In the genomic region with DNA sequence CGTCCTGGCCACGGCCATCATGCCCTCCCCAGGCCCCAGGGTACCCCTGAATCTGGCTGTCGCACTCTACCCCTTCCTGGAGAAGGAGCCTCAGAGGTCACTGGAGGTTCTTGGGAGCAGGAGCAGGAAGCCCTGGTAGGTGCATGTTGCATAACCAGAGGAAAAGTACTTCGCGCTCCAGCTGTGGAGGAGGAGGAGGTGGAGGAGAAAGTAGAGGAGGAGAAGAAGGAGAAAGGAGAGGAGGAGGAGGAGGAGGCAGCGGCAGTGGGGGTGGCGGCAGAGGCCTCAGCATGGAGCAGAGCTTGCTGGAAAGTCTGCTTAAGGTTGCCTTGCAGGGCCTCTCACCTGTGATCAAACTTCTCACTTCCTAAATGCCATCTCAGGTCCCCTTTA, we compare ENCODE assay signal across 11 cellular contexts.
A peak's percentile ranks its signal among the peaks of the same experiment; 100 is the strongest.
DNase-seq lines count a peak whose midpoint lies in the region; ATAC-seq, FAIRE-seq and TF ChIP-seq lines count a peak whose summit lies in the region.
"Had no signal": no experiment of that assay in that cellular context is flagged by ENCODE, and none has a peak within 500 bp of the region (broad histone marks: within the 10 kb centered on the region; RNA-seq: fewer than 3 reads in every experiment).

No MANE protein-coding gene starts in this region.

- H3K4me1 ChIP-seq in left lung (peaks cover 31 to 52% of the 10 kb centered on the region in 2 donors), subcutaneous abdominal adipose tissue (ENCODE audit: control insufficient read depth in 5 of 5, insufficient read depth in 5 of 5, low read length in 5 of 5) (peaks cover 6 to 47% (median 31%) of the 10 kb centered on the region in 5 donors)

- DNase-seq in KBM-7: peak; percentile 29
- no peak for DNase-seq in left lung
- DNase-seq in urothelium cell line (ENCODE audit: low spot score): no peak
- DNase-seq in T-cell: no peak
- no peak for DNase-seq in SKM-1 (lab: John Stamatoyannopoulos, UW; ENCODE audit: unreplicated experiment)
- no peak for DNase-seq in dedifferentiated amniotic fluid mesenchymal stem cell (ENCODE audit: extremely low spot score)
- DNase-seq: NCI-H748 treated with DMSO at 0.1 percent for 48 hours had no signal

- peak overlapping the region in 2 of 5 experiments; percentile 35 to 72 for H3K4me3 Mint-ChIP-seq in brain
- peak overlapping the region in 1 of 3 donors; percentile 16 for H3K4me3 Mint-ChIP-seq in T-cell
- H3K4me3 Mint-ChIP-seq: IgD-negative memory B cell had no signal

- H3K27ac ChIP-seq in left lung (peak overlapping the region; percentile 40 to 72), subcutaneous abdominal adipose tissue (ENCODE audit: low read depth, low read length) (no peak overlapping the region)

- FAIRE-seq in urothelium cell line (lab: Jason Lieb, UNC): no peak

- in situ Hi-C loops in KBM-7 (cut with MboI; ENCODE audit: low pct_unique_long_range_greater_than_20kb, low sequenced_read_pairs): no loop called here

- H3K36me3 ChIP-seq in left lung: peaks cover 0 to 19% of the 10 kb centered on the region in 2 donors
- peaks cover 0 to 15% (median 6%) of the 10 kb centered on the region in 5 donors for H3K36me3 ChIP-seq in subcutaneous abdominal adipose tissue (ENCODE audit: control insufficient read depth in 5 of 5, insufficient read depth in 5 of 5, low read length in 5 of 5)

- H3K4me3 ChIP-seq in left lung (no peak overlapping the region), subcutaneous abdominal adipose tissue (ENCODE audit: low read depth in 1 of 5, low read length in 5 of 5) (peak overlapping the region in 1 of 5 donors; percentile 57)
- H3K4me3 ChIP-seq: testis had no signal

- ATAC-seq in left lung (peak; percentile 14), T-cell (replicated peaks in 1 of 4) (no peak)

- CTCF ChIA-PET in T-cell (lab: Charles Lee): no interaction called here

- H3K27me3 Mint-ChIP-seq in brain: no peaks in the 10 kb centered on the region
- H3K27me3 Mint-ChIP-seq in T-cell: no peaks in the 10 kb centered on the region

- peak overlapping the region in 3 of 5 donors; percentile 39 to 56 (median 49) for H3K9ac ChIP-seq in subcutaneous abdominal adipose tissue (ENCODE audit: low read length in 5 of 5)

- intact Hi-C loops in left lung (cut with DNase I): no loop called here

- TF ChIP-seq CTCF in brain (conservative IDR thresholded peaks at IDR 0.05) (no peak), left lung (IDR thresholded peaks at IDR 0.05) (no peak)

- H3K9me3 ChIP-seq in left lung (no peaks in the 10 kb centered on the region), subcutaneous abdominal adipose tissue (ENCODE audit: control insufficient read depth in 5 of 5, low read length in 5 of 5) (no peaks in the 10 kb centered on the region)
- H3K9me3 ChIP-seq: testis had no signal

- H3K36me3 Mint-ChIP-seq in brain (no peaks in the 10 kb centered on the region), T-cell (no peaks in the 10 kb centered on the region)

- H3K27ac Mint-ChIP-seq in brain (peak overlapping the region; percentile 43 to 99 (median 99)), T-cell (no peak overlapping the region)
- H3K27ac Mint-ChIP-seq: IgD-negative memory B cell had no signal

- POLR2A ChIA-PET in T-cell (lab: Charles Lee): no interaction called here

- H3K9me3 Mint-ChIP-seq in brain (no peaks in the 10 kb centered on the region), T-cell (no peaks in the 10 kb centered on the region)
- H3K9me3 Mint-ChIP-seq: IgD-negative memory B cell had no signal

- H3K27me3 ChIP-seq in left lung (no peaks in the 10 kb centered on the region), subcutaneous abdominal adipose tissue (ENCODE audit: control insufficient read depth in 5 of 5, insufficient read depth in 4 of 5, low read length in 5 of 5) (peaks cover 2 to 33% (median 7%) of the 10 kb centered on the region in 5 donors)
- H3K27me3 ChIP-seq: testis had no signal

- H3K4me1 Mint-ChIP-seq in brain: peaks cover 68% of the 10 kb centered on the region
- peaks cover 11 to 55% (median 40%) of the 10 kb centered on the region in 3 donors for H3K4me1 Mint-ChIP-seq in T-cell

Comparison
In these comparisons a context has a peak if more than half of its experiments do, and no peak if none do; other contexts are left out.
1. H3K27ac Mint-ChIP-seq: peak in brain (5 of 5); none in T-cell (0 of 2).